In the genomic region with DNA sequence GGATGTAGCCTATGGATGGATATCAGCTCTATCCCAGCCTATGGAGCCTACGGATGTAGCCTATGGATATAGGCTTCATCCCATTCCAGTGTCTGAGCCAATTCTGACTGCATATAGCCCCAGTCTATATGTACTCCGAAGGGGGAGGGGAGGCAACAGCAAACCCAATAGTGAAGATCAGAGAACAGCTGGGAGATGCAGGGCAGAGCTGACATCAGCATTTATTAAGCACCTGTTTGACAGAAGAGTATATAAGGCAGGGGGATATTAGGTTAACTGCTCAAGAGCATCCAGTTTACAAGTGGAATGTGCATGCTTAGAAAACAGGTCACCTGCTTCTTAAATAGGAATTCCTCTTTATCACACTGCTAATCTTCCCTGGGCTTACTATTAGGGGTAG, we compare ENCODE assay signal across 16 cellular contexts.
"Had no signal": no experiment of that assay in that cellular context is flagged by ENCODE, and none has a peak within 500 bp of the region (broad histone marks: within the 10 kb centered on the region; RNA-seq: fewer than 3 reads in every experiment).

No MANE protein-coding gene starts in this region.

- DNase-seq: effector CD8-positive, alpha-beta T cell; foreskin melanocyte; head of caudate nucleus; mammary epithelial cell; naive thymus-derived CD4-positive, alpha-beta T cell; sigmoid colon; stimulated activated CD4-positive, alpha-beta T cell treated with anti-CD3 and anti-CD28 coated beads, Interleukin-2, amount 100 ng/mL, for 24 hours; stimulated activated CD4-positive, alpha-beta T cell treated with anti-CD3 and anti-CD28 coated beads, Interleukin-4, amount 100 ng/mL, for 4 hours; stimulated activated naive B cell treated with anti-CD40 and anti-IgM and Interleukin-4, amounts not matched to agents 10 μg/mL and 1 μg/mL and 100 μg/mL, for 72 hours; stimulated activated naive CD8-positive, alpha-beta T cell treated with anti-CD3 and anti-CD28 coated beads, Interleukin-15, amount 100 ng/mL, for 72 hours; testis had no signal

- H3K4me2 ChIP-seq: hepatocyte had no signal

- H3K27ac ChIP-seq: coronary artery, hepatocyte, neutrophil, sigmoid colon, skin epidermis, testis, tibial nerve had no signal

- H3K9me3 ChIP-seq: neutrophil, sigmoid colon, testis, tibial nerve had no signal

- ATAC-seq: naive thymus-derived CD4-positive, alpha-beta T cell; stimulated activated naive B cell treated with anti-CD40 and anti-IgM and Interleukin-4, amounts not matched to agents 10 μg/mL and 1 μg/mL and 100 μg/mL, for 72 hours; stimulated activated naive CD8-positive, alpha-beta T cell treated with anti-CD3 and anti-CD28 coated beads, Interleukin-15, amount 100 ng/mL, for 72 hours had no signal

- H3K4me1 ChIP-seq: sigmoid colon, tibial nerve had no signal

- H2AFZ ChIP-seq: hepatocyte had no signal

- H3K4me3 ChIP-seq: coronary artery, hepatocyte, sigmoid colon, skin epidermis, testis, tibial nerve had no signal

- H3K36me3 ChIP-seq: neutrophil, sigmoid colon, tibial nerve had no signal

- H3K27me3 ChIP-seq: hepatocyte, neutrophil, sigmoid colon, testis, tibial nerve had no signal

- H3K79me2 ChIP-seq: hepatocyte had no signal
